10 cellular contexts compared by ENCODE assay signal in the genomic region with DNA sequence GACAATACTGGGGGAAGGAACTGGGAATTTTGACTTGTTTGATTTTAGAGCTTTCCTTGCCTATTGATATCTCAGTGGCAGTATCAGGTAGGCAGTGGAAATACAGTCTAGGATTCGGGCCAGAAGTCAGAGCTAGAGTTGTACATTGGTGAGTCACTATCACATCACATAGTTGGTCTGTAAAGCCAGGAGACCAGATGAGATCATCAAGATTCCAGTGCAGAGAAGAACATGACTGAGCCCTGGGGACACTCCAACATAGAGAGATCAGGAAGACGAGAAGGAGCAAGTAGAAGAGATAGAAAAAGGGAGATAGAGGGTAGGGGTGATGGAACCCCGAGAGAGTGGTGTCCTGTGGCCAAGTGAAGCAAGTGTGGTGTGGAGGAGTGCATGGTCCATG. TPM values are rescaled to one million over a fixed set of nuclear protein-coding genes. Genes with fewer than 3 reads are reported as not detected.
DNase-seq lines count a peak whose midpoint lies in the region; ATAC-seq and TF ChIP-seq lines count a peak whose summit lies in the region.
"Had no signal": no experiment of that assay in that cellular context is flagged by ENCODE, and none has a peak within 500 bp of the region (broad histone marks: within the 10 kb centered on the region; RNA-seq: fewer than 3 reads in every experiment).

No MANE protein-coding gene starts in this region.

- ATAC-seq in SK-N-SH treated with all-trans-retinoic acid at 6 μM for 48 hours = peak; percentile 71
- no peak for ATAC-seq in HG02884 (IDR thresholded peaks at IDR 0.05; ENCODE audit: unreplicated experiment)
- no peak for ATAC-seq in GM19463 (IDR thresholded peaks at IDR 0.05; ENCODE audit: unreplicated experiment)

- no peak for TF ChIP-seq CTCF in fibroblast of pulmonary artery (IDR thresholded peaks at IDR 0.05; ENCODE audit: low read length, missing control alignments)
- TF ChIP-seq CTCF in lower leg skin (IDR thresholded peaks at IDR 0.05) = no peak

- peaks cover 7% of the 10 kb centered on the region for H3K4me1 ChIP-seq in skeletal muscle satellite cell (ENCODE audit: control insufficient read depth, insufficient read depth, low read length)
- H3K4me1 ChIP-seq: transverse colon had no signal

- DNase-seq in HCEC 1CT (peak; percentile 87), fibroblast of pulmonary artery (ENCODE audit: low read depth) (peak; percentile 33), lower leg skin (ENCODE audit: low spot score in 2 of 2) (no peak)
- DNase-seq: KG1, NCI-H2171 treated with DMSO at 0.1 percent for 48 hours, transverse colon had no signal

- TF ChIP-seq POLR2A in lower leg skin (IDR thresholded peaks at IDR 0.05) = no peak

- H3K4me3 ChIP-seq in fibroblast of pulmonary artery (replicated peaks; ENCODE audit: low read depth, low read length) (no peak overlapping the region), skeletal muscle satellite cell (ENCODE audit: low read length) (no peak overlapping the region), lower leg skin (ENCODE audit: low read depth, poor library complexity, severe bottlenecking) (no peak overlapping the region)
- H3K4me3 ChIP-seq: transverse colon had no signal

- H3K9me3 ChIP-seq in skeletal muscle satellite cell (replicated peaks; ENCODE audit: low read length) = no peaks in the 10 kb centered on the region

- H3K27me3 ChIP-seq in skeletal muscle satellite cell (ENCODE audit: control insufficient read depth, insufficient read depth, low read length) = no peaks in the 10 kb centered on the region
- H3K27me3 ChIP-seq: transverse colon had no signal

- no peaks in the 10 kb centered on the region for H3K36me3 ChIP-seq in skeletal muscle satellite cell (ENCODE audit: insufficient read depth, low read length)
- H3K36me3 ChIP-seq: transverse colon had no signal

- no peak overlapping the region for H3K9ac ChIP-seq in skeletal muscle satellite cell (ENCODE audit: low read depth, low read length)

- intact Hi-C loops in lower leg skin (cut with DNase I; ENCODE audit: low total_unique reads) = no loop called here

- peak overlapping the region; percentile 13 for H3K4me2 ChIP-seq in skeletal muscle satellite cell (ENCODE audit: low read length)

- 42 to 56% methylated on average over 3 of the region's 3 CpGs for whole genome bisulfite sequencing in lower leg skin, 2 donors

TF ChIP-seq in SK-N-SH treated with all-trans-retinoic acid at 6 μM for 48 hours, 23 proteins besides CTCF, POLR2A, EP300 and RAD21:
- TF ChIP-seq ZC3H10 (CRISPR knock-in tag; IDR thresholded peaks at IDR 0.05) (no peak), POU6F1 (CRISPR knock-in tag; IDR thresholded peaks at IDR 0.05; ENCODE audit: borderline replicate concordance, low read depth) (no peak), BACH2 (CRISPR knock-in tag; IDR thresholded peaks at IDR 0.05; ENCODE audit: borderline replicate concordance) (no peak), PPARA (CRISPR knock-in tag; IDR thresholded peaks at IDR 0.05; ENCODE audit: borderline replicate concordance) (no peak), CSRNP3 (CRISPR knock-in tag; IDR thresholded peaks at IDR 0.05) (no peak), ISL1 (CRISPR knock-in tag; IDR thresholded peaks at IDR 0.05) (no peak), CREB5 (CRISPR knock-in tag; IDR thresholded peaks at IDR 0.05; ENCODE audit: low read depth) (no peak), ZNF70 (CRISPR knock-in tag; IDR thresholded peaks at IDR 0.05) (no peak), ZFP3 (CRISPR knock-in tag; IDR thresholded peaks at IDR 0.05) (no peak), RARB (CRISPR knock-in tag; IDR thresholded peaks at IDR 0.05) (no peak), ZNF565 (CRISPR knock-in tag; conservative IDR thresholded peaks at IDR 0.05; ENCODE audit: low read depth) (no peak), ZFP30 (CRISPR knock-in tag; IDR thresholded peaks at IDR 0.05) (no peak), OSR1 (CRISPR knock-in tag; IDR thresholded peaks at IDR 0.05) (no peak), ZNF8 (CRISPR knock-in tag; IDR thresholded peaks at IDR 0.05) (no peak), ARNTL (CRISPR knock-in tag; IDR thresholded peaks at IDR 0.05; ENCODE audit: borderline replicate concordance, low read depth) (no peak), CSDC2 (CRISPR knock-in tag; IDR thresholded peaks at IDR 0.05) (no peak), PATZ1 (CRISPR knock-in tag; IDR thresholded peaks at IDR 0.05; ENCODE audit: borderline replicate concordance) (no peak), GLIS3 (CRISPR knock-in tag; IDR thresholded peaks at IDR 0.05) (no peak)
- TF ChIP-seq, protein P1, sequence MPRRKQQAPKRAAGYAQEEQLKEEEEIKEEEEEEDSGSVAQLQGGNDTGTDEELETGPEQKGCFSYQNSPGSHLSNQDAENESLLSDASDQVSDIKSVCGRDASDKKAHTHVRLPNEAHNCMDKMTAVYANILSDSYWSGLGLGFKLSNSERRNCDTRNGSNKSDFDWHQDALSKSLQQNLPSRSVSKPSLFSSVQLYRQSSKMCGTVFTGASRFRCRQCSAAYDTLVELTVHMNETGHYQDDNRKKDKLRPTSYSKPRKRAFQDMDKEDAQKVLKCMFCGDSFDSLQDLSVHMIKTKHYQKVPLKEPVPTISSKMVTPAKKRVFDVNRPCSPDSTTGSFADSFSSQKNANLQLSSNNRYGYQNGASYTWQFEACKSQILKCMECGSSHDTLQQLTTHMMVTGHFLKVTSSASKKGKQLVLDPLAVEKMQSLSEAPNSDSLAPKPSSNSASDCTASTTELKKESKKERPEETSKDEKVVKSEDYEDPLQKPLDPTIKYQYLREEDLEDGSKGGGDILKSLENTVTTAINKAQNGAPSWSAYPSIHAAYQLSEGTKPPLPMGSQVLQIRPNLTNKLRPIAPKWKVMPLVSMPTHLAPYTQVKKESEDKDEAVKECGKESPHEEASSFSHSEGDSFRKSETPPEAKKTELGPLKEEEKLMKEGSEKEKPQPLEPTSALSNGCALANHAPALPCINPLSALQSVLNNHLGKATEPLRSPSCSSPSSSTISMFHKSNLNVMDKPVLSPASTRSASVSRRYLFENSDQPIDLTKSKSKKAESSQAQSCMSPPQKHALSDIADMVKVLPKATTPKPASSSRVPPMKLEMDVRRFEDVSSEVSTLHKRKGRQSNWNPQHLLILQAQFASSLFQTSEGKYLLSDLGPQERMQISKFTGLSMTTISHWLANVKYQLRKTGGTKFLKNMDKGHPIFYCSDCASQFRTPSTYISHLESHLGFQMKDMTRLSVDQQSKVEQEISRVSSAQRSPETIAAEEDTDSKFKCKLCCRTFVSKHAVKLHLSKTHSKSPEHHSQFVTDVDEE (CRISPR knock-in tag; IDR thresholded peaks at IDR 0.05) = no peak

RNA-seq across cellular contexts. Expression of gene NR1H4, which starts 46.6 kb away (rescaled TPM):
- not detected in 2 replicates for total RNA-seq in skeletal muscle satellite cell (2012; rRNA removed)
- not detected for total RNA-seq in lower leg skin

Comparison
In these comparisons a context has a peak if more than half of its experiments do, and no peak if none do; other contexts are left out.
1. DNase-seq: peak in HCEC 1CT (single experiment) and fibroblast of pulmonary artery (single experiment); none in lower leg skin (0 of 2).